Comparison of ENCODE assay signal across 21 cellular contexts in genomic region chr18:79388043-79388442, GRCh38. TPM values are rescaled to one million over a fixed set of nuclear protein-coding genes. Genes with fewer than 3 reads are reported as not detected.
A peak's percentile ranks its signal among the peaks of the same experiment; 100 is the strongest.
DNase-seq lines count a peak whose midpoint lies in the region; TF ChIP-seq lines count a peak whose summit lies in the region.
"Had no signal": no experiment of that assay in that cellular context is flagged by ENCODE, and none has a peak within 500 bp of the region (broad histone marks: within the 10 kb centered on the region; RNA-seq: fewer than 3 reads in every experiment).

No MANE protein-coding gene starts in this region.

- peak; percentile 3 for DNase-seq in activated naive CD4-positive, alpha-beta T cell treated with anti-CD3 and anti-CD28 coated beads for 36 hours
- no peak for DNase-seq in activated naive CD4-positive, alpha-beta T cell (lab: John Stamatoyannopoulos, UW)
- DNase-seq in H7 (peak; percentile 33), endodermal cell (peak; percentile 36), posterior vena cava (ENCODE audit: low spot score) (peak; percentile 48), putamen (ENCODE audit: low spot score) (no peak), hippocampal formation (lab: John Stamatoyannopoulos, UW) (no peak)
- DNase-seq: CD4-positive, alpha-beta T cell; COR-L47; DMS79; GM23248; KG1; NCI-H1092; NCI-H1436; NCI-H187 treated with DMSO at 0.1 percent for 48 hours; NCI-H2107; NCI-H446 treated with DMSO at 0.1 percent for 48 hours; NCI-H526 treated with DMSO at 0.1 percent for 48 hours; OCI-M1 had no signal

- CTCF ChIA-PET in activated naive CD4-positive, alpha-beta T cell treated with anti-CD3 and anti-CD28 coated beads for 36 hours (lab: Charles Lee), result interaction anchor here (1.0 to 1.2 kb wide), 2 partner anchors 8 to 255 kb away, joined by 3 read pairs; no protein-coding TSS in a partner anchor

- no peak overlapping the region for H3K27ac Mint-ChIP-seq in activated naive CD4-positive, alpha-beta T cell treated with anti-CD3 and anti-CD28 coated beads for 36 hours
- no peak overlapping the region for H3K27ac Mint-ChIP-seq in endodermal cell
- H3K27ac Mint-ChIP-seq: CD4-positive, alpha-beta T cell had no signal

- intact Hi-C loops in activated naive CD4-positive, alpha-beta T cell treated with anti-CD3 and anti-CD28 coated beads for 36 hours (cut with micrococcal nuclease), result no loop called here
- intact Hi-C loops in posterior vena cava (cut with DNase I), result loop anchor here in 1 of 2 donors (10.0 kb wide), 1 partner anchor 117 kb away; no protein-coding TSS in a partner anchor

- H3K4me1 Mint-ChIP-seq in activated naive CD4-positive, alpha-beta T cell treated with anti-CD3 and anti-CD28 coated beads for 36 hours (ENCODE audit: low read depth), result peaks cover 15% of the 10 kb centered on the region
- peaks cover 16% of the 10 kb centered on the region for H3K4me1 Mint-ChIP-seq in endodermal cell

- H3K9me3 Mint-ChIP-seq in activated naive CD4-positive, alpha-beta T cell treated with anti-CD3 and anti-CD28 coated beads for 36 hours, result no peaks in the 10 kb centered on the region
- no peaks in the 10 kb centered on the region for H3K9me3 Mint-ChIP-seq in endodermal cell
- H3K9me3 Mint-ChIP-seq: CD4-positive, alpha-beta T cell had no signal

- no peak overlapping the region for H3K27ac ChIP-seq in endodermal cell (ENCODE audit: low read depth, low read length)
- H3K27ac ChIP-seq: BLaER1, GM23248 had no signal

- H3K4me1 ChIP-seq in endodermal cell (ENCODE audit: control insufficient read depth, insufficient read depth, low read length), result peaks cover 6% of the 10 kb centered on the region
- H3K4me1 ChIP-seq: HAP-1 had no signal

- H3K9ac ChIP-seq in endodermal cell (ENCODE audit: extremely low read depth, low read length, poor library complexity, severe bottlenecking), result no peak overlapping the region
- H3K9ac ChIP-seq: BLaER1, GM23248 had no signal

- TF ChIP-seq CTCF in endodermal cell (conservative IDR thresholded peaks at IDR 0.05), result no peak

- H3K27me3 Mint-ChIP-seq in activated naive CD4-positive, alpha-beta T cell treated with anti-CD3 and anti-CD28 coated beads for 36 hours (ENCODE audit: low read depth), result peaks cover 5% of the 10 kb centered on the region
- peaks cover 22% of the 10 kb centered on the region for H3K27me3 Mint-ChIP-seq in endodermal cell (ENCODE audit: insufficient read depth)
- H3K27me3 Mint-ChIP-seq: CD4-positive, alpha-beta T cell had no signal

- H3K36me3 ChIP-seq in H7 (replicated peaks; ENCODE audit: control insufficient read depth, insufficient read depth, low read length) (no peaks in the 10 kb centered on the region), endodermal cell (ENCODE audit: control insufficient read depth, insufficient read depth, low read length) (no peaks in the 10 kb centered on the region)
- H3K36me3 ChIP-seq: BLaER1, HAP-1 had no signal

- H3K4me3 ChIP-seq in H7 (ENCODE audit: insufficient read depth, low read depth, low read length) (no peak overlapping the region), endodermal cell (ENCODE audit: low read length) (no peak overlapping the region)
- H3K4me3 ChIP-seq: BLaER1, GM23248, HAP-1 had no signal

- WGBS in endodermal cell (ENCODE audit: insufficient coverage in 1 of 2, insufficient read length in 1 of 2), 2 experiments, result 83 to 97% methylated on average over 3 to 6 of the region's 7 CpGs

- H3K36me3 Mint-ChIP-seq in activated naive CD4-positive, alpha-beta T cell treated with anti-CD3 and anti-CD28 coated beads for 36 hours (ENCODE audit: low read depth), result no peaks in the 10 kb centered on the region
- no peaks in the 10 kb centered on the region for H3K36me3 Mint-ChIP-seq in endodermal cell (ENCODE audit: low read depth)

- H3K4me3 Mint-ChIP-seq in activated naive CD4-positive, alpha-beta T cell treated with anti-CD3 and anti-CD28 coated beads for 36 hours, result no peak overlapping the region
- H3K4me3 Mint-ChIP-seq in endodermal cell, result no peak overlapping the region
- H3K4me3 Mint-ChIP-seq: CD4-positive, alpha-beta T cell had no signal

- H3K27me3 ChIP-seq in H7 (ENCODE audit: control insufficient read depth, insufficient read depth, low read length), result peaks cover 12% of the 10 kb centered on the region
- peaks cover 15% of the 10 kb centered on the region for H3K27me3 ChIP-seq in endodermal cell (ENCODE audit: control insufficient read depth, insufficient read depth, low read length, poor library complexity, severe bottlenecking)

- H3K9me3 ChIP-seq in endodermal cell (ENCODE audit: control insufficient read depth, low read length), result no peaks in the 10 kb centered on the region
- H3K9me3 ChIP-seq: BLaER1, HAP-1 had no signal

RNA-seq across cellular contexts. Expression of gene NFATC1, which starts 7.7 kb away (rescaled TPM):
- 10 to 100 TPM; 77.8 to 79.4 TPM for total RNA-seq in activated naive CD4-positive, alpha-beta T cell treated with anti-CD3 and anti-CD28 coated beads for 36 hours
- total RNA-seq in H7 (2014; rRNA removed; shearing (Covaris generic)), result 14.1 and 14.5 TPM in 2 replicates
- 10 to 100 TPM; 23.4 to 32.5 TPM for total RNA-seq in endodermal cell
- 10.9 TPM for polyA plus RNA-seq in endodermal cell (2013, experiment 1 of 2)
- 11.1 TPM for polyA plus RNA-seq in endodermal cell (2013, experiment 2 of 2)
- total RNA-seq in posterior vena cava, result 10 to 100 TPM; 23.9 to 26.9 TPM

Comparison
In these comparisons a context has a peak if more than half of its experiments do, and no peak if none do; other contexts are left out.
1. DNase-seq: peak in activated naive CD4-positive, alpha-beta T cell treated with anti-CD3 and anti-CD28 coated beads for 36 hours (single experiment), H7 (single experiment), endodermal cell (single experiment) and posterior vena cava (single experiment); none in activated naive CD4-positive, alpha-beta T cell (0 of 4), putamen (single experiment) and hippocampal formation (0 of 2).